Comparison of ENCODE assay signal across 8 cellular contexts in genomic region chr1:46223472-46223943, GRCh38. TPM values are rescaled to one million over a fixed set of nuclear protein-coding genes. Genes with fewer than 3 reads are reported as not detected.
DNase-seq lines count a peak whose midpoint lies in the region; ATAC-seq and TF ChIP-seq lines count a peak whose summit lies in the region.

No MANE protein-coding gene starts in this region.

- H3K4me2 ChIP-seq in MM.1S (ENCODE audit: low read depth, low read length) (peak overlapping the region; percentile 56), parathyroid adenoma (ENCODE audit: low read length) (no peak overlapping the region)

- TF ChIP-seq CTCF in MM.1S (IDR thresholded peaks at IDR 0.05; ENCODE audit: low read length): peak; percentile 97
- TF ChIP-seq CTCF in parathyroid adenoma (IDR thresholded peaks at IDR 0.05): peak; percentile 83
- TF ChIP-seq CTCF in vagina (IDR thresholded peaks at IDR 0.05): peak; percentile 70 to 92 (median 91)

- H3K27ac ChIP-seq in MM.1S (ENCODE audit: low read length): no peak overlapping the region
- H3K27ac ChIP-seq in SJCRH30: no peak overlapping the region
- no peak overlapping the region for H3K27ac ChIP-seq in parathyroid adenoma
- no peak overlapping the region for H3K27ac ChIP-seq in vagina

- H3K36me3 ChIP-seq in MM.1S (replicated peaks; ENCODE audit: insufficient read depth, low read length): no peaks in the 10 kb centered on the region
- no peaks in the 10 kb centered on the region for H3K36me3 ChIP-seq in SJCRH30
- H3K36me3 ChIP-seq in parathyroid adenoma (ENCODE audit: control insufficient read depth, insufficient read depth, low read length): no peaks in the 10 kb centered on the region
- no peaks in the 10 kb centered on the region for H3K36me3 ChIP-seq in vagina

- H3K4me1 ChIP-seq in MM.1S (ENCODE audit: low read length) (no peaks in the 10 kb centered on the region), SJCRH30 (no peaks in the 10 kb centered on the region), parathyroid adenoma (peaks cover 4% of the 10 kb centered on the region), vagina (peaks cover 4% of the 10 kb centered on the region)

- DNase-seq in CMK (ENCODE audit: low read depth) (peak; percentile 67), MM.1S (peak; percentile 83), SJCRH30 (peak; percentile 66 to 92), globus pallidus (ENCODE audit: low spot score) (peak; percentile 91), vagina (ENCODE audit: extremely low spot score in 2 of 2) (no peak)
- peak in 3 of 4 experiments; percentile 10 to 23 (median 20) for DNase-seq in activated naive CD4-positive, alpha-beta T cell (lab: John Stamatoyannopoulos, UW)

- no peaks in the 10 kb centered on the region for H4K20me1 ChIP-seq in MM.1S (ENCODE audit: insufficient read depth, low read length)

- H3K4me3 ChIP-seq in MM.1S (ENCODE audit: low read length) (no peak overlapping the region), SJCRH30 (no peak overlapping the region), parathyroid adenoma (ENCODE audit: low read depth, low read length) (no peak overlapping the region), vagina (no peak overlapping the region)

- H3F3A ChIP-seq in MM.1S (ENCODE audit: insufficient read depth, low read length): no peaks in the 10 kb centered on the region

- H3K9me3 ChIP-seq in MM.1S (replicated peaks; ENCODE audit: insufficient read depth, low read length) (no peaks in the 10 kb centered on the region), SJCRH30 (replicated peaks) (no peaks in the 10 kb centered on the region), parathyroid adenoma (ENCODE audit: control insufficient read depth, low read length) (no peaks in the 10 kb centered on the region), vagina (no peaks in the 10 kb centered on the region)

- no peak overlapping the region for H3K9ac ChIP-seq in MM.1S (ENCODE audit: low read length)
- H3K9ac ChIP-seq in parathyroid adenoma: no peak overlapping the region

- TF ChIP-seq POLR2A in vagina (IDR thresholded peaks at IDR 0.05): no peak

- ATAC-seq in GM21528 (IDR thresholded peaks at IDR 0.05; ENCODE audit: low FRiP score, unreplicated experiment): peak; percentile 68

- intact Hi-C loops in vagina (cut with DNase I): no loop called here

- H2AFZ ChIP-seq in MM.1S (ENCODE audit: low read length): peak overlapping the region; percentile 74
- no peak overlapping the region for H2AFZ ChIP-seq in parathyroid adenoma

- no peaks in the 10 kb centered on the region for H3K9me2 ChIP-seq in MM.1S (replicated peaks; ENCODE audit: insufficient read depth, low read length)

- H3K27me3 ChIP-seq in MM.1S (replicated peaks; ENCODE audit: insufficient read depth, low read length): no peaks in the 10 kb centered on the region
- H3K27me3 ChIP-seq in SJCRH30: no peaks in the 10 kb centered on the region
- H3K27me3 ChIP-seq in parathyroid adenoma (ENCODE audit: control insufficient read depth, insufficient read depth, low read length): no peaks in the 10 kb centered on the region
- H3K27me3 ChIP-seq in vagina: no peaks in the 10 kb centered on the region

- no peaks in the 10 kb centered on the region for H3K79me2 ChIP-seq in MM.1S (ENCODE audit: low read length)
- no peaks in the 10 kb centered on the region for H3K79me2 ChIP-seq in parathyroid adenoma

RNA-seq across cellular contexts. Expression of gene LURAP1, which starts 20.4 kb away (rescaled TPM):
- total RNA-seq in SJCRH30 (2014; rRNA removed; shearing (Covaris generic)): 2.8 and 3.3 TPM in 2 replicates
- total RNA-seq in vagina: 14.0 TPM

RNA-seq across cellular contexts. Expression of gene RAD54L, which starts 24.1 kb away (rescaled TPM):
- 25.7 and 30.3 TPM in 2 replicates for total RNA-seq in SJCRH30 (2014; rRNA removed; shearing (Covaris generic))
- total RNA-seq in vagina: 8.1 TPM

RNA-seq across cellular contexts. Expression of gene POMGNT1, which starts 25.3 kb away (rescaled TPM):
- total RNA-seq in SJCRH30 (2014; rRNA removed; shearing (Covaris generic)): 53.3 TPM in 2 replicates
- total RNA-seq in vagina: 28.5 TPM

RNA-seq across cellular contexts. Expression of gene P3R3URF, which starts 47.2 kb away (rescaled TPM):
- total RNA-seq in SJCRH30 (2014; rRNA removed; shearing (Covaris generic)): not detected in 2 replicates
- not detected for total RNA-seq in vagina

RNA-seq across cellular contexts. Expression of gene TSPAN1, which starts 48.6 kb away (rescaled TPM):
- not detected in 2 replicates for total RNA-seq in SJCRH30 (2014; rRNA removed; shearing (Covaris generic))
- total RNA-seq in vagina: 3.9 TPM

Comparison
In these comparisons a context has a peak if more than half of its experiments do, and no peak if none do; other contexts are left out.
1. DNase-seq: peak in CMK (single experiment), MM.1S (single experiment), SJCRH30 (2 of 2), activated naive CD4-positive, alpha-beta T cell (3 of 4) and globus pallidus (single experiment); none in vagina (0 of 2).
2. Peak in every context shown above with its lines, with median percentiles within 50 percentile points of each other: CTCF ChIP-seq.